Comparison of ENCODE assay signal across 9 cellular contexts in the genomic region with DNA sequence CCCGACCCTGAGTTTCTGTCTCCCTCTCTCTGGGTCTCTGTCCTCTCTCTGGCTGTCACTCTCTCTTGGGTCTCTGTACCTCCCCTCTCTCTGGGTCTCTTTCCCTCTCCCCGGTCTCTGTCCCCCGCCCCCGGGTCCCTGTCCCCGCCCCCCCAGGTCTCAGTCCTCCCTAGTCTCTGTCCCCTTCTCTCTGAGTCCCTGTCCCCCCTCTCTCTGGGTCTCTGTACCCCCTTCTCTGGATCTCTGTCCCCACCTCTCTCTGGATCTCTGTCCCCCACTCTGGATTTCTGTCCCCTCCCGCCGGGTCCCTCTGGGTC. TPM values are rescaled to one million over a fixed set of nuclear protein-coding genes. Genes with fewer than 3 reads are reported as not detected.
DNase-seq lines count a peak whose midpoint lies in the region; ATAC-seq lines count a peak whose summit lies in the region.
"Had no signal": no experiment of that assay in that cellular context is flagged by ENCODE, and none has a peak within 500 bp of the region (broad histone marks: within the 10 kb centered on the region; RNA-seq: fewer than 3 reads in every experiment).

No MANE protein-coding gene starts in this region.

- peaks cover 36% of the 10 kb centered on the region for H3K4me1 ChIP-seq in thymus (ENCODE audit: control insufficient read depth, insufficient read depth, low read length)

- no peak for DNase-seq in activated CD8-positive, alpha-beta memory T cell treated with anti-CD3 and anti-CD28 coated beads, Interleukin-2, amount 10 ng/mL, durations not matched to agents 7 days and 5 days
- DNase-seq in activated CD8-positive, alpha-beta memory T cell treated with anti-CD3 and anti-CD28 coated beads for 24 hours, result no peak
- DNase-seq in memory B cell (ENCODE audit: low spot score in 2 of 2) (no peak), NCI-H510A (lab: John Stamatoyannopoulos, UW) (no peak), retina (no peak)

- peak overlapping the region; percentile 16 for H3K4me3 ChIP-seq in thymus (ENCODE audit: low read length)

- H3K36me3 Mint-ChIP-seq in activated CD8-positive, alpha-beta memory T cell treated with anti-CD3 and anti-CD28 coated beads, Interleukin-2, amount 10 ng/mL, durations not matched to agents 7 days and 5 days, result peaks cover 39% of the 10 kb centered on the region
- H3K36me3 Mint-ChIP-seq in activated naive CD8-positive, alpha-beta T cell, result peaks cover 3% of the 10 kb centered on the region
- peaks cover 14% of the 10 kb centered on the region for H3K36me3 Mint-ChIP-seq in memory B cell

- H3K4me1 Mint-ChIP-seq in activated CD8-positive, alpha-beta memory T cell treated with anti-CD3 and anti-CD28 coated beads, Interleukin-2, amount 10 ng/mL, durations not matched to agents 7 days and 5 days, result peaks cover 76% of the 10 kb centered on the region
- H3K4me1 Mint-ChIP-seq in activated naive CD8-positive, alpha-beta T cell (ENCODE audit: low read depth), result peaks cover 48% of the 10 kb centered on the region
- H3K4me1 Mint-ChIP-seq in memory B cell, result peaks cover 43% of the 10 kb centered on the region

- H3K4me3 Mint-ChIP-seq in activated CD8-positive, alpha-beta memory T cell treated with anti-CD3 and anti-CD28 coated beads, Interleukin-2, amount 10 ng/mL, durations not matched to agents 7 days and 5 days, result peak overlapping the region; percentile 99
- peak overlapping the region; percentile 99 for H3K4me3 Mint-ChIP-seq in activated naive CD8-positive, alpha-beta T cell
- H3K4me3 Mint-ChIP-seq in memory B cell, result peak overlapping the region; percentile 71

- H3K27ac ChIP-seq in thymus (ENCODE audit: low read depth), result peak overlapping the region; percentile 73

- 46% methylated on average over 7 of the region's 7 CpGs for WGBS in thymus

- no peak for ATAC-seq in activated CD8-positive, alpha-beta memory T cell treated with anti-CD3 and anti-CD28 coated beads, Interleukin-2, amount 10 ng/mL, durations not matched to agents 7 days and 5 days
- ATAC-seq in memory B cell (ENCODE audit: low read depth), result no peak
- no peak for ATAC-seq in GM18873 (IDR thresholded peaks at IDR 0.05; ENCODE audit: low FRiP score, unreplicated experiment)

- H3K36me3 ChIP-seq in thymus (ENCODE audit: control insufficient read depth, insufficient read depth), result peaks cover 17% of the 10 kb centered on the region

- CTCF ChIA-PET in activated CD8-positive, alpha-beta memory T cell treated with anti-CD3 and anti-CD28 coated beads, Interleukin-2, amount 10 ng/mL, durations not matched to agents 7 days and 5 days (lab: Charles Lee), result interaction anchor here (1.0 to 1.5 kb wide), 4 partner anchors 8 to 168 kb away, joined by 3 to 11 read pairs (median 5); a partner anchor contains a TSS

- no peaks in the 10 kb centered on the region for H3K9me3 Mint-ChIP-seq in activated CD8-positive, alpha-beta memory T cell treated with anti-CD3 and anti-CD28 coated beads, Interleukin-2, amount 10 ng/mL, durations not matched to agents 7 days and 5 days (ENCODE audit: low read depth)
- no peaks in the 10 kb centered on the region for H3K9me3 Mint-ChIP-seq in activated naive CD8-positive, alpha-beta T cell (ENCODE audit: low read depth)
- H3K9me3 Mint-ChIP-seq in memory B cell, result no peaks in the 10 kb centered on the region

- no peaks in the 10 kb centered on the region for H3K27me3 ChIP-seq in thymus (ENCODE audit: control insufficient read depth, insufficient read depth)

- no peaks in the 10 kb centered on the region for H3K27me3 Mint-ChIP-seq in activated CD8-positive, alpha-beta memory T cell treated with anti-CD3 and anti-CD28 coated beads, Interleukin-2, amount 10 ng/mL, durations not matched to agents 7 days and 5 days
- no peaks in the 10 kb centered on the region for H3K27me3 Mint-ChIP-seq in activated naive CD8-positive, alpha-beta T cell
- no peaks in the 10 kb centered on the region for H3K27me3 Mint-ChIP-seq in memory B cell

- H3K9me3 ChIP-seq in thymus (ENCODE audit: control insufficient read depth), result no peaks in the 10 kb centered on the region

- peak overlapping the region; percentile 97 for H3K27ac Mint-ChIP-seq in activated CD8-positive, alpha-beta memory T cell treated with anti-CD3 and anti-CD28 coated beads, Interleukin-2, amount 10 ng/mL, durations not matched to agents 7 days and 5 days
- peak overlapping the region; percentile 86 for H3K27ac Mint-ChIP-seq in activated naive CD8-positive, alpha-beta T cell
- H3K27ac Mint-ChIP-seq in memory B cell, result peak overlapping the region; percentile 97

RNA-seq across cellular contexts. Expression of a gene that starts 2.3 kb away (rescaled TPM):
- 1,000 to 10,000 TPM; 1,380 to 1,403 TPM for total RNA-seq in activated CD8-positive, alpha-beta memory T cell treated with anti-CD3 and anti-CD28 coated beads, Interleukin-2, amount 10 ng/mL, durations not matched to agents 7 days and 5 days
- polyA plus RNA-seq in thymus, result 8,316 TPM

RNA-seq across cellular contexts. Expression of a gene that starts 8.1 kb away (rescaled TPM):
- 100 to 1,000 TPM; 359 to 377 TPM for total RNA-seq in activated CD8-positive, alpha-beta memory T cell treated with anti-CD3 and anti-CD28 coated beads, Interleukin-2, amount 10 ng/mL, durations not matched to agents 7 days and 5 days
- 126 TPM for polyA plus RNA-seq in thymus

RNA-seq across cellular contexts. Expression of a gene that starts 29.3 kb away (rescaled TPM):
- total RNA-seq in activated CD8-positive, alpha-beta memory T cell treated with anti-CD3 and anti-CD28 coated beads, Interleukin-2, amount 10 ng/mL, durations not matched to agents 7 days and 5 days, result 1 to 10 TPM in 1 of 2 experiments, under 1 TPM in 1; 0.96 to 1.1 TPM
- polyA plus RNA-seq in thymus, result 1.0 TPM
- total RNA-seq: glomerular endothelial cell had no signal

RNA-seq across cellular contexts. Expression of a gene that starts 30.3 kb away (rescaled TPM):
- total RNA-seq in activated CD8-positive, alpha-beta memory T cell treated with anti-CD3 and anti-CD28 coated beads, Interleukin-2, amount 10 ng/mL, durations not matched to agents 7 days and 5 days, result 10 to 100 TPM; 44.0 to 65.5 TPM
- polyA plus RNA-seq in thymus, result 22.2 TPM

RNA-seq across cellular contexts. Expression of a gene that starts 30.9 kb away (rescaled TPM):
- total RNA-seq in activated CD8-positive, alpha-beta memory T cell treated with anti-CD3 and anti-CD28 coated beads, Interleukin-2, amount 10 ng/mL, durations not matched to agents 7 days and 5 days, result 100 to 1,000 TPM; 124 to 125 TPM
- polyA plus RNA-seq in thymus, result 52.0 TPM
